ENCODE assay signal across 1 cellular context in the genomic region with DNA sequence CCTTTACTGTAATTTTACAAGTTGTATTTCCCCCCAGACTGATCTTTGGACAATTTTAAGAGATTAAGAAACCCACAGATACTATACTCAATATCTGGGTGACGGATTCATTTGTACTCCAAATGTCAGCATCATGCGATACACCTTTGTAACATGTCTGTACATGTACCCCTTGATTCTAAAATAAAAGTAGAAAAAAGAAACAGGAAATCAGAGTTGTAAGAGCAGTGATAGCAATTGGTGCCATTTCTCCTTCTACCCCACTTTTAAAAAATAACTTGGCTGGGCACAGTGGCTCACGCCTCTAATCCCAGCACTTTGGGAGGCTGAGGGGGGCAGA.
TF ChIP-seq lines count a peak whose summit lies in the region.

No MANE protein-coding gene starts in this region.

TF ChIP-seq in IMR-90, 13 proteins besides CTCF, POLR2A, EP300 and RAD21:
- no peak for TF ChIP-seq MXI1 (IDR thresholded peaks at IDR 0.05; ENCODE audit: borderline replicate concordance, low read depth, low read length)
- TF ChIP-seq FOS (IDR thresholded peaks at IDR 0.05; ENCODE audit: low read depth, low read length), result no peak
- TF ChIP-seq NFE2L2 (IDR thresholded peaks at IDR 0.05; ENCODE audit: low read depth, low read length), result no peak
- TF ChIP-seq, protein P1, sequence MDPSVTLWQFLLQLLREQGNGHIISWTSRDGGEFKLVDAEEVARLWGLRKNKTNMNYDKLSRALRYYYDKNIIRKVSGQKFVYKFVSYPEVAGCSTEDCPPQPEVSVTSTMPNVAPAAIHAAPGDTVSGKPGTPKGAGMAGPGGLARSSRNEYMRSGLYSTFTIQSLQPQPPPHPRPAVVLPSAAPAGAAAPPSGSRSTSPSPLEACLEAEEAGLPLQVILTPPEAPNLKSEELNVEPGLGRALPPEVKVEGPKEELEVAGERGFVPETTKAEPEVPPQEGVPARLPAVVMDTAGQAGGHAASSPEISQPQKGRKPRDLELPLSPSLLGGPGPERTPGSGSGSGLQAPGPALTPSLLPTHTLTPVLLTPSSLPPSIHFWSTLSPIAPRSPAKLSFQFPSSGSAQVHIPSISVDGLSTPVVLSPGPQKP (IDR thresholded peaks at IDR 0.05; ENCODE audit: borderline replicate concordance, low read depth, low read length), result no peak
- no peak for TF ChIP-seq BHLHE40 (IDR thresholded peaks at IDR 0.05; ENCODE audit: low read depth, low read length)
- no peak for TF ChIP-seq MAFK (IDR thresholded peaks at IDR 0.05; ENCODE audit: low read depth, low read length)
- no peak for TF ChIP-seq CHD1 (IDR thresholded peaks at IDR 0.05; ENCODE audit: low read depth, low read length)
- TF ChIP-seq SMC3 (IDR thresholded peaks at IDR 0.05; ENCODE audit: low read depth, low read length), result no peak
- TF ChIP-seq, protein P2, sequence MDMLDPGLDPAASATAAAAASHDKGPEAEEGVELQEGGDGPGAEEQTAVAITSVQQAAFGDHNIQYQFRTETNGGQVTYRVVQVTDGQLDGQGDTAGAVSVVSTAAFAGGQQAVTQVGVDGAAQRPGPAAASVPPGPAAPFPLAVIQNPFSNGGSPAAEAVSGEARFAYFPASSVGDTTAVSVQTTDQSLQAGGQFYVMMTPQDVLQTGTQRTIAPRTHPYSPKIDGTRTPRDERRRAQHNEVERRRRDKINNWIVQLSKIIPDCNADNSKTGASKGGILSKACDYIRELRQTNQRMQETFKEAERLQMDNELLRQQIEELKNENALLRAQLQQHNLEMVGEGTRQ (IDR thresholded peaks at IDR 0.05; ENCODE audit: low read depth, low read length), result no peak
- TF ChIP-seq RCOR1 (IDR thresholded peaks at IDR 0.05; ENCODE audit: insufficient replicate concordance, low read length), result no peak
- no peak for TF ChIP-seq RFX5 (IDR thresholded peaks at IDR 0.05; ENCODE audit: low read depth, low read length)
- no peak for TF ChIP-seq MAZ (IDR thresholded peaks at IDR 0.05; ENCODE audit: borderline replicate concordance, low read depth, low read length)
- no peak for TF ChIP-seq CEBPB (IDR thresholded peaks at IDR 0.05; ENCODE audit: low read depth, low read length)
